15 cellular contexts compared by ENCODE assay signal in the genomic region with DNA sequence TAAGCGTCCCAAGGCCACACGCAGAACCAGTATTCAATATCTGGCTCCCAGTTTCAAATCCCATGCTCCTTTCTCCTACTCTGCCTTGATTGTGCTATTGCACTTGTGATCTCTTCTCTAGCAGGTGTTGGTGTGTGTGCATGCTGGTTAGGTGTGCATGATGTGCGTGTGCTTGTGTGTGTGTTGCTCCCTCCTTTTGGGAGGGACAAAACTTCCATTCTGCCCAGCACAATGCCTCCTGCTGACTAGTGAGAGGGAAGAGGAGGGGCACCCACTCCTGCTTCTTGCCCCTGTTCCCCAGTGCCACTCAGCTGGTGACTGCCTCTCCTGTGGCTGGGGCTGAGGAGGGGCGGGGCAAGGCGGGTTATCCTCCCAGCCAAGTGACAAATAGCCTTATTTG. TPM values are rescaled to one million over a fixed set of nuclear protein-coding genes. Genes with fewer than 3 reads are reported as not detected.
A peak's percentile ranks its signal among the peaks of the same experiment; 100 is the strongest.
DNase-seq lines count a peak whose midpoint lies in the region; ATAC-seq and TF ChIP-seq lines count a peak whose summit lies in the region.
"Had no signal": no experiment of that assay in that cellular context is flagged by ENCODE, and none has a peak within 500 bp of the region (broad histone marks: within the 10 kb centered on the region; RNA-seq: fewer than 3 reads in every experiment).

No MANE protein-coding gene starts in this region.

- H3K9me3 Mint-ChIP-seq in activated CD4-positive, alpha-beta T cell treated with anti-CD3 and anti-CD28 coated beads, Interleukin-2, amount 10 ng/mL, durations not matched to agents 24 days and 14 days = no peaks in the 10 kb centered on the region
- H3K9me3 Mint-ChIP-seq: CD8-positive, alpha-beta T cell had no signal

- no peak overlapping the region for H3K4me3 Mint-ChIP-seq in activated CD4-positive, alpha-beta T cell treated with anti-CD3 and anti-CD28 coated beads, Interleukin-2, amount 10 ng/mL, durations not matched to agents 24 days and 14 days
- H3K4me3 Mint-ChIP-seq: CD14-positive monocyte; CD8-positive, alpha-beta T cell had no signal

- H2BK120ac ChIP-seq in neuronal stem cell (ENCODE audit: low read depth, low read length) = no peak overlapping the region

- no peaks in the 10 kb centered on the region for H3K79me1 ChIP-seq in neuronal stem cell (ENCODE audit: low read depth, low read length)

- H3K4me1 ChIP-seq in neuronal stem cell (ENCODE audit: control insufficient read depth in 2 of 2, insufficient read depth in 1 of 2, low read depth in 1 of 2, low read length in 2 of 2) = peaks cover 0 to 27% of the 10 kb centered on the region in 2 donors
- no peaks in the 10 kb centered on the region for H3K4me1 ChIP-seq in breast epithelium
- H3K4me1 ChIP-seq: Caco-2 had no signal

- no peak overlapping the region for H3K4me2 ChIP-seq in neuronal stem cell (ENCODE audit: insufficient read depth, low read length, poor library complexity, severe bottlenecking)

- H3K36me3 ChIP-seq in neuronal stem cell (replicated peaks in 1 of 2; ENCODE audit: control insufficient read depth in 2 of 2, insufficient read depth in 2 of 2, low read length in 2 of 2) = no peaks in the 10 kb centered on the region
- H3K36me3 ChIP-seq in breast epithelium = no peaks in the 10 kb centered on the region

- H2BK15ac ChIP-seq in neuronal stem cell (ENCODE audit: low read length) = no peak overlapping the region

- peaks cover 35% of the 10 kb centered on the region for H3K27me3 Mint-ChIP-seq in activated CD4-positive, alpha-beta T cell treated with anti-CD3 and anti-CD28 coated beads, Interleukin-2, amount 10 ng/mL, durations not matched to agents 24 days and 14 days

- H3K27ac ChIP-seq in neuronal stem cell (replicated peaks; ENCODE audit: low read length) (no peak overlapping the region), breast epithelium (no peak overlapping the region)
- H3K27ac ChIP-seq: 22Rv1, GM23248 had no signal

- H3K4ac ChIP-seq in neuronal stem cell (ENCODE audit: low read length) = peak overlapping the region; percentile 8

- H2AK5ac ChIP-seq in neuronal stem cell (ENCODE audit: low read depth, low read length) = peak overlapping the region; percentile 3

- peaks cover 1% of the 10 kb centered on the region for H3K4me1 Mint-ChIP-seq in activated CD4-positive, alpha-beta T cell treated with anti-CD3 and anti-CD28 coated beads, Interleukin-2, amount 10 ng/mL, durations not matched to agents 24 days and 14 days

- peaks cover 0 to 2% of the 10 kb centered on the region in 2 donors for H3K9me3 ChIP-seq in neuronal stem cell (replicated peaks in 1 of 2; ENCODE audit: control insufficient read depth in 2 of 2, insufficient read depth in 1 of 2, low read depth in 1 of 2, low read length in 2 of 2)
- no peaks in the 10 kb centered on the region for H3K9me3 ChIP-seq in breast epithelium
- H3K9me3 ChIP-seq: Caco-2 had no signal

- intact Hi-C loops in activated CD4-positive, alpha-beta T cell treated with anti-CD3 and anti-CD28 coated beads, Interleukin-2, amount 10 ng/mL, durations not matched to agents 24 days and 14 days (cut with micrococcal nuclease) = no loop called here
- intact Hi-C loops in breast epithelium (cut with DNase I; ENCODE audit: low total_unique reads) = no loop called here

- H3K27ac Mint-ChIP-seq in activated CD4-positive, alpha-beta T cell treated with anti-CD3 and anti-CD28 coated beads, Interleukin-2, amount 10 ng/mL, durations not matched to agents 24 days and 14 days = no peak overlapping the region
- H3K27ac Mint-ChIP-seq: CD8-positive, alpha-beta T cell had no signal

- no peak for TF ChIP-seq CTCF in breast epithelium (IDR thresholded peaks at IDR 0.05)

- no peak overlapping the region for H2BK5ac ChIP-seq in neuronal stem cell (ENCODE audit: low read length)

- H3K36me3 Mint-ChIP-seq in activated CD4-positive, alpha-beta T cell treated with anti-CD3 and anti-CD28 coated beads, Interleukin-2, amount 10 ng/mL, durations not matched to agents 24 days and 14 days (ENCODE audit: low read depth) = no peaks in the 10 kb centered on the region
- H3K36me3 Mint-ChIP-seq: CD14-positive monocyte; CD8-positive, alpha-beta T cell had no signal

- no peak overlapping the region for H2BK12ac ChIP-seq in neuronal stem cell (ENCODE audit: low read length)

- H3K14ac ChIP-seq in neuronal stem cell (ENCODE audit: low read length) = peak overlapping the region; percentile 12

- H4K8ac ChIP-seq in neuronal stem cell (ENCODE audit: low read depth, low read length) = no peak overlapping the region

- H3K9ac ChIP-seq in neuronal stem cell (ENCODE audit: low read depth, low read length, poor library complexity) = peak overlapping the region; percentile 63
- H3K9ac ChIP-seq: GM23248 had no signal

- no peak for TF ChIP-seq POLR2A in breast epithelium (IDR thresholded peaks at IDR 0.05)

- H2AFZ ChIP-seq in neuronal stem cell (ENCODE audit: low read length) = no peak overlapping the region
- H2AFZ ChIP-seq: GM23248 had no signal

- H3K27me3 ChIP-seq in neuronal stem cell (ENCODE audit: control insufficient read depth in 3 of 3, insufficient read depth in 3 of 3, low read depth in 1 of 3, low read length in 3 of 3) (peaks cover 2 to 59% (median 2%) of the 10 kb centered on the region in 3 experiments), breast epithelium (peaks cover 0 to 37% of the 10 kb centered on the region in 2 donors)

- no peak overlapping the region for H3K18ac ChIP-seq in neuronal stem cell (ENCODE audit: low read length)

- H3K4me3 ChIP-seq in neuronal stem cell (ENCODE audit: low read length in 2 of 2) (no peak overlapping the region), breast epithelium (no peak overlapping the region)
- H3K4me3 ChIP-seq: GM23248 had no signal

- no peak overlapping the region for H3K23ac ChIP-seq in neuronal stem cell (ENCODE audit: low read depth, low read length, poor library complexity)

- DNase-seq in NCI-H1417 (lab: John Stamatoyannopoulos, UW) = peak; percentile 34 to 73 (median 55)
- DNase-seq in NCI-H1417 treated with DMSO at 0.1 percent for 48 hours (lab: John Stamatoyannopoulos, UW) = no peak
- peak; percentile 67 for DNase-seq in NCI-H1105 treated with DMSO at 0.1 percent for 48 hours (lab: John Stamatoyannopoulos, UW)
- peak; percentile 63 for DNase-seq in NCI-H345 (lab: John Stamatoyannopoulos, UW)
- DNase-seq in neuronal stem cell (ENCODE audit: low spot score) = no peak
- DNase-seq in activated CD4-positive, alpha-beta T cell treated with anti-CD3 and anti-CD28 coated beads, Interleukin-2, amount 10 ng/mL, durations not matched to agents 24 days and 14 days = no peak
- no peak for DNase-seq in breast epithelium (ENCODE audit: low spot score in 2 of 2)
- DNase-seq: Caco-2; CD8-positive, alpha-beta T cell; DMS53; GM23248; H7 had no signal

- WGBS in neuronal stem cell (ENCODE audit: extremely low coverage in 2 of 2, insufficient read length in 2 of 2, insufficient replicate concordance in 1 of 2), 2 donors = no CpG with 5 or more reads among the region's 5 CpGs

- ATAC-seq in HG03139 (IDR thresholded peaks at IDR 0.05; ENCODE audit: unreplicated experiment) = no peak
- ATAC-seq: CD8-positive, alpha-beta T cell had no signal

- H4K91ac ChIP-seq in neuronal stem cell (ENCODE audit: low read depth, low read length, poor library complexity) = no peak overlapping the region

RNA-seq across cellular contexts. Expression of a gene that starts 19.7 kb away (rescaled TPM):
- polyA plus RNA-seq in neuronal stem cell (2013, experiment 1 of 2) = 5.5 TPM
- 6.2 TPM for polyA plus RNA-seq in neuronal stem cell (2013, experiment 2 of 2)
- 2.5 and 2.7 TPM in 2 replicates for total RNA-seq in activated CD4-positive, alpha-beta T cell treated with anti-CD3 and anti-CD28 coated beads, Interleukin-2, amount 10 ng/mL, durations not matched to agents 24 days and 14 days
- 10 to 100 TPM; 11.7 to 21.6 (median 17.0) TPM for total RNA-seq in breast epithelium
- total RNA-seq: Caco-2 had no signal

RNA-seq across cellular contexts. Expression of a gene that starts 48.1 kb away (rescaled TPM):
- polyA plus RNA-seq in neuronal stem cell (2013, experiment 1 of 2) = 15.5 TPM
- polyA plus RNA-seq in neuronal stem cell (2013, experiment 2 of 2) = 15.9 TPM
- 27.6 and 30.3 TPM in 2 replicates for total RNA-seq in activated CD4-positive, alpha-beta T cell treated with anti-CD3 and anti-CD28 coated beads, Interleukin-2, amount 10 ng/mL, durations not matched to agents 24 days and 14 days
- 10 to 100 TPM; 30.1 to 59.7 (median 36.1) TPM for total RNA-seq in breast epithelium

Comparison
In these comparisons a context has a peak if more than half of its experiments do, and no peak if none do; other contexts are left out.
1. DNase-seq: peak in NCI-H1417 (3 of 3), NCI-H1105 treated with DMSO at 0.1 percent for 48 hours (single experiment) and NCI-H345 (single experiment); none in NCI-H1417 treated with DMSO at 0.1 percent for 48 hours (single experiment), neuronal stem cell (single experiment), activated CD4-positive, alpha-beta T cell treated with anti-CD3 and anti-CD28 coated beads, Interleukin-2, amount 10 ng/mL, durations not matched to agents 24 days and 14 days (single experiment) and breast epithelium (0 of 2).